8 cellular contexts compared by ENCODE assay signal in the genomic region with DNA sequence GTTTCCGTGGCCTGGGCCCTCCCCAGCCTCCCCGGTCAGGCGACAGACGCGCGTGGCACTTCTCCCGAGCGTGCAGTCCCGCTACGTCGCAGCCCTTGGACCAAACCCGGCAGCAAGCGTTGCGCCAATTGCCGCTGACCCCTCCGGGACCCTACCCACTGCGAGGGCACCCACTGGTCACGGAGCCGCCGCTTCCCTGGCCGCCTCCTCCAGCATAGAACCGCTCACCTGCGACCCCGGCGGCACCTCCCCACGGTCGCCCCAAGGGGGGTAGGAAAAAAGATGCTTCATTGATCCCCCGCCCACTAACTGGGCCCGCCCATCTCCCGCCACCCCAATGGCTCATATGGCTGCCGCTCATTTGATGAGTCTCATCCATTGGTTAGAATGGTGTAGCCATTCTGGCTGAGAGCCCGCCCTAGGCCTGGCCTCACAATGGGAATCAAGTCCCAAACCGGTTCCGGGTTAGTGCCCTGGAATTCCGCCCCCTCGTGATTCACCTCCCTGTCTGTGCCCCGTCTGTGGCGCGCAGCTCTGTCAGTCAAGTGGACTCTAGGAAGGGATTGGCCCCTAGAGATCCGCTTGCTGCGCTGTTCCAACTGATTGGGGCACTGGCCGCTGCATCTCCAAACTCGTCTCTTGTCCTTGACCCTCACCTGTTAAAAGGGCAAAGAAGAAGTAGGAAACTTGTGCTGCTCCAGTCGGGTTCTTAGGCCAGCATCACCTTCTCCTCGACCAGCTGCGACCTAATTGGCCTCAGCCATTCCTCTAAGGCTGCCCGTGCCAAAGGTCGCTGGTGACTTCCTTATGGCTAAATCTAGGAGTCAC. TPM values are rescaled to one million over a fixed set of nuclear protein-coding genes. Genes with fewer than 3 reads are reported as not detected.
A peak's percentile ranks its signal among the peaks of the same experiment; 100 is the strongest.
DNase-seq lines count a peak whose midpoint lies in the region; ATAC-seq and TF ChIP-seq lines count a peak whose summit lies in the region.

A gene (minus strand): TSS at position 274 of the 828 bp plus-strand sequence. CDS start 11,323 bp downstream, outside the sequence.

- no peaks in the 10 kb centered on the region for H3K27me3 ChIP-seq in AG04450 (ENCODE audit: control insufficient read depth, insufficient read depth, low read length)

- TF ChIP-seq CTCF in AG04450 (IDR thresholded peaks at IDR 0.05; ENCODE audit: low read depth, low read length): no peak

- ATAC-seq in HG03196 (IDR thresholded peaks at IDR 0.05; ENCODE audit: unreplicated experiment): peak; percentile 99

- peak; percentile 99 for DNase-seq in AG04450 (ENCODE audit: low read depth, low spot score)
- peak; percentile 99 to 100 for DNase-seq in NCI-H446 (lab: John Stamatoyannopoulos, UW)
- peak; percentile 91 for DNase-seq in activated CD4-positive, CD25-positive, alpha-beta regulatory T cell treated with anti-CD3 and anti-CD28 coated beads, Interleukin-2, amount 50 U/mL, for 16 hours (ENCODE audit: low read depth, low spot score)
- DNase-seq in cerebellar cortex (ENCODE audit: low spot score): peak; percentile 100
- DNase-seq in iris pigment epithelial cell (ENCODE audit: low read depth): peak; percentile 100
- DNase-seq in stimulated activated CD4-positive, alpha-beta T cell treated with anti-CD3 and anti-CD28 coated beads, Interleukin-12 subunit alpha, Interleukin-12 subunit beta, amount 100 ng/mL, for 24 hours (ENCODE audit: low read depth in 2 of 2): peak; percentile 94

- H3K27ac ChIP-seq in AG04450 (ENCODE audit: low read depth, low read length): no peak within 1 kb of the TSS

- peak within 1 kb of the TSS; percentile 83 for H3K4me3 ChIP-seq in AG04450 (ENCODE audit: low read depth, low read length)

- in situ Hi-C loops in GM18951 (cut with MboI; ENCODE audit: low sequenced_read_pairs, unreplicated experiment): no loop called here

- H3K9me3 ChIP-seq in AG04450 (ENCODE audit: control insufficient read depth, insufficient read depth, low read length): no peaks in the 10 kb centered on the region

- CTCF ChIA-PET in AG04450 (lab: Charles Lee): no interaction called here

- peak; percentile 75 for TF ChIP-seq POLR2A in GM18951 (IDR thresholded peaks at IDR 0.05; ENCODE audit: extremely low read depth, insufficient read depth, insufficient read length)

- POLR2A ChIA-PET in AG04450 (lab: Yijun Ruan, JAX): no interaction called here

RNA-seq across cellular contexts. Expression of the gene that starts here (rescaled TPM):
- polyA plus RNA-seq in AG04450 (2011; rRNA removed): 19.9 and 29.0 TPM in 2 replicates
- polyA minus RNA-seq in AG04450 (2011; rRNA and poly(A)+ RNA removed): 14.8 and 18.5 TPM in 2 replicates
